Comparison of ENCODE assay signal across 15 cellular contexts in genomic region chr18:7812431-7813063, GRCh38.
DNase-seq lines count a peak whose midpoint lies in the region; ATAC-seq and TF ChIP-seq lines count a peak whose summit lies in the region.
"Had no signal": no experiment of that assay in that cellular context is flagged by ENCODE, and none has a peak within 500 bp of the region (broad histone marks: within the 10 kb centered on the region; RNA-seq: fewer than 3 reads in every experiment).

No MANE protein-coding gene starts in this region.

- H3K27me3 Mint-ChIP-seq in Caco-2 (ENCODE audit: insufficient read depth, unreplicated experiment): no peaks in the 10 kb centered on the region
- no peaks in the 10 kb centered on the region for H3K27me3 Mint-ChIP-seq in activated naive CD8-positive, alpha-beta T cell treated with anti-CD3 and anti-CD28 coated beads, Interleukin-2, amount 50 U/mL, for 24 hours
- H3K27me3 Mint-ChIP-seq: memory B cell; stimulated activated naive CD8-positive, alpha-beta T cell treated with anti-CD3 and anti-CD28 coated beads, Interleukin-15, amount 100 ng/mL, for 72 hours had no signal

- no peak for TF ChIP-seq CTCF in Caco-2 (IDR thresholded peaks at IDR 0.05; ENCODE audit: insufficient read depth in 1 of 2, low read depth in 1 of 2, low read length in 1 of 2, severe bottlenecking in 1 of 2, unreplicated experiment in 1 of 2)
- no peak for TF ChIP-seq CTCF in RWPE2 (IDR thresholded peaks at IDR 0.05; ENCODE audit: poor library complexity, severe bottlenecking)
- no peak for TF ChIP-seq CTCF in fibroblast of villous mesenchyme (IDR thresholded peaks at IDR 0.05; ENCODE audit: insufficient read depth, low read depth, low read length)
- TF ChIP-seq CTCF in psoas muscle (IDR thresholded peaks at IDR 0.05): no peak

- H3K27me3 ChIP-seq in Caco-2 (replicated peaks; ENCODE audit: control insufficient read depth, insufficient read depth, low read length): no peaks in the 10 kb centered on the region
- H3K27me3 ChIP-seq in RWPE2 (ENCODE audit: insufficient read depth, poor library complexity, severe bottlenecking): no peaks in the 10 kb centered on the region
- no peaks in the 10 kb centered on the region for H3K27me3 ChIP-seq in psoas muscle (ENCODE audit: insufficient read depth in 3 of 3, low read length in 2 of 3)

- POLR2A ChIA-PET in Caco-2 (lab: Charles Lee): interaction anchor here (0.7 kb wide), 1 partner anchor 35 kb away, joined by 3 read pairs; no protein-coding TSS in a partner anchor

- intact Hi-C loops in Caco-2 (cut with micrococcal nuclease; ENCODE audit: unreplicated experiment) (no loop called here), psoas muscle (cut with DNase I) (no loop called here)

- H3K4me1 ChIP-seq in Caco-2 (peaks cover 65% of the 10 kb centered on the region), RWPE2 (ENCODE audit: insufficient read depth, poor library complexity, severe bottlenecking) (peaks cover 6% of the 10 kb centered on the region), psoas muscle (peaks cover 35% of the 10 kb centered on the region)

- 52 to 73% (median 56%) methylated on average over 3 of the region's 3 CpGs for WGBS in psoas muscle, 3 donors

- H3K36me3 Mint-ChIP-seq in Caco-2 (ENCODE audit: insufficient read depth, unreplicated experiment): peaks cover 40% of the 10 kb centered on the region
- H3K36me3 Mint-ChIP-seq in activated naive CD8-positive, alpha-beta T cell treated with anti-CD3 and anti-CD28 coated beads, Interleukin-2, amount 50 U/mL, for 24 hours (ENCODE audit: low read depth): no peaks in the 10 kb centered on the region
- H3K36me3 Mint-ChIP-seq: memory B cell had no signal

- peak overlapping the region; percentile 84 for H3K27ac Mint-ChIP-seq in Caco-2 (ENCODE audit: unreplicated experiment)
- H3K27ac Mint-ChIP-seq in activated naive CD8-positive, alpha-beta T cell treated with anti-CD3 and anti-CD28 coated beads, Interleukin-2, amount 50 U/mL, for 24 hours: no peak overlapping the region
- H3K27ac Mint-ChIP-seq: memory B cell; stimulated activated naive CD8-positive, alpha-beta T cell treated with anti-CD3 and anti-CD28 coated beads, Interleukin-15, amount 100 ng/mL, for 72 hours had no signal

- H3K4me3 ChIP-seq in Caco-2 (ENCODE audit: low read depth, low read length) (no peak overlapping the region), RWPE2 (ENCODE audit: severe bottlenecking) (no peak overlapping the region), fibroblast of villous mesenchyme (ENCODE audit: low read depth, low read length) (no peak overlapping the region), psoas muscle (no peak overlapping the region)

- H3K4me1 Mint-ChIP-seq in Caco-2 (ENCODE audit: low read depth, unreplicated experiment): peaks cover 39% of the 10 kb centered on the region
- H3K4me1 Mint-ChIP-seq in activated naive CD8-positive, alpha-beta T cell treated with anti-CD3 and anti-CD28 coated beads, Interleukin-2, amount 50 U/mL, for 24 hours: no peaks in the 10 kb centered on the region
- H3K4me1 Mint-ChIP-seq: memory B cell; stimulated activated naive CD8-positive, alpha-beta T cell treated with anti-CD3 and anti-CD28 coated beads, Interleukin-15, amount 100 ng/mL, for 72 hours had no signal

- DNase-seq in Caco-2: peak in 1 of 2 experiments; percentile 29
- DNase-seq in RWPE2 (ENCODE audit: low spot score): no peak
- peak; percentile 31 for DNase-seq in fibroblast of villous mesenchyme (ENCODE audit: low read depth)
- no peak for DNase-seq in psoas muscle
- DNase-seq in stimulated activated naive CD8-positive, alpha-beta T cell treated with anti-CD3 and anti-CD28 coated beads, Interleukin-15, Interleukin-2, amounts not matched to agents 100 U/mL and 50 U/mL, for 24 hours: no peak
- no peak for DNase-seq in COLO668 (lab: John Stamatoyannopoulos, UW; ENCODE audit: unreplicated experiment)
- DNase-seq in activated gamma-delta T cell treated with Interleukin-2 at 50 U/mL for 16 hours: no peak
- no peak for DNase-seq in activated naive CD8-positive, alpha-beta T cell treated with anti-CD3 and anti-CD28 coated beads, Interleukin-2, amount 50 U/mL, for 24 hours
- DNase-seq: activated CD4-positive, CD25-positive, alpha-beta regulatory T cell treated with anti-CD3 and anti-CD28 coated beads, Interleukin-2, amount 50 U/mL, for 72 hours; activated effector memory CD4-positive, alpha-beta T cell treated with anti-CD3 and anti-CD28 coated beads, Interleukin-2, amount 50 U/mL, for 16 hours; DMS 273 treated with DMSO at 0.1 percent for 48 hours; NCI-H2029; stimulated activated naive CD8-positive, alpha-beta T cell treated with anti-CD3 and anti-CD28 coated beads, Interleukin-15, amount 100 ng/mL, for 72 hours had no signal

- ATAC-seq in RWPE2 (ENCODE audit: low read depth) (peak; percentile 96), psoas muscle (peak; percentile 72 to 87 (median 81))
- ATAC-seq in stimulated activated naive CD8-positive, alpha-beta T cell treated with anti-CD3 and anti-CD28 coated beads, Interleukin-15, Interleukin-2, amounts not matched to agents 100 U/mL and 50 U/mL, for 24 hours: no peak
- ATAC-seq in activated naive CD8-positive, alpha-beta T cell treated with anti-CD3 and anti-CD28 coated beads, Interleukin-2, amount 50 U/mL, for 24 hours: no peak
- ATAC-seq: HCT116; stimulated activated naive CD8-positive, alpha-beta T cell treated with anti-CD3 and anti-CD28 coated beads, Interleukin-15, amount 100 ng/mL, for 72 hours had no signal

- peak overlapping the region; percentile 40 for H3K4me3 Mint-ChIP-seq in Caco-2 (ENCODE audit: unreplicated experiment)
- H3K4me3 Mint-ChIP-seq in activated naive CD8-positive, alpha-beta T cell treated with anti-CD3 and anti-CD28 coated beads, Interleukin-2, amount 50 U/mL, for 24 hours: no peak overlapping the region
- H3K4me3 Mint-ChIP-seq: memory B cell; stimulated activated naive CD8-positive, alpha-beta T cell treated with anti-CD3 and anti-CD28 coated beads, Interleukin-15, amount 100 ng/mL, for 72 hours had no signal

- H3K9me3 Mint-ChIP-seq in Caco-2 (ENCODE audit: unreplicated experiment): peaks cover 32% of the 10 kb centered on the region
- H3K9me3 Mint-ChIP-seq in activated naive CD8-positive, alpha-beta T cell treated with anti-CD3 and anti-CD28 coated beads, Interleukin-2, amount 50 U/mL, for 24 hours: peaks cover 25% of the 10 kb centered on the region

- no TSS peak for BruUV-seq in Caco-2 (replicated peaks; lab: Mats Ljungman, UMichigan)

- H3K27ac ChIP-seq in RWPE2 (ENCODE audit: poor library complexity, severe bottlenecking) (peak overlapping the region; percentile 28), psoas muscle (peak overlapping the region; percentile 68)

- H3K36me3 ChIP-seq in Caco-2 (ENCODE audit: control insufficient read depth, insufficient read depth, low read length) (peaks cover 5% of the 10 kb centered on the region; the same call in 1 of the 2 replicates), RWPE2 (ENCODE audit: low read depth) (no peaks in the 10 kb centered on the region), psoas muscle (ENCODE audit: insufficient read depth in 1 of 2, low read depth in 1 of 2) (no peaks in the 10 kb centered on the region)

- H3K9me3 ChIP-seq in Caco-2 (peaks cover 20% of the 10 kb centered on the region), RWPE2 (ENCODE audit: severe bottlenecking) (peaks cover 9% of the 10 kb centered on the region), psoas muscle (peaks cover 19% of the 10 kb centered on the region)

- CTCF ChIA-PET in Caco-2 (lab: Charles Lee): interaction anchor here (0.6 kb wide), 1 partner anchor 636 kb away, joined by 3 read pairs; no protein-coding TSS in a partner anchor

Comparison
In these comparisons a context has a peak if more than half of its experiments do, and no peak if none do; other contexts are left out.
1. ATAC-seq: peak in RWPE2 (single experiment) and psoas muscle (4 of 4); none in stimulated activated naive CD8-positive, alpha-beta T cell treated with anti-CD3 and anti-CD28 coated beads, Interleukin-15, Interleukin-2, amounts not matched to agents 100 U/mL and 50 U/mL, for 24 hours (single experiment) and activated naive CD8-positive, alpha-beta T cell treated with anti-CD3 and anti-CD28 coated beads, Interleukin-2, amount 50 U/mL, for 24 hours (single experiment).